17 cellular contexts compared by ENCODE assay signal in the genomic region with DNA sequence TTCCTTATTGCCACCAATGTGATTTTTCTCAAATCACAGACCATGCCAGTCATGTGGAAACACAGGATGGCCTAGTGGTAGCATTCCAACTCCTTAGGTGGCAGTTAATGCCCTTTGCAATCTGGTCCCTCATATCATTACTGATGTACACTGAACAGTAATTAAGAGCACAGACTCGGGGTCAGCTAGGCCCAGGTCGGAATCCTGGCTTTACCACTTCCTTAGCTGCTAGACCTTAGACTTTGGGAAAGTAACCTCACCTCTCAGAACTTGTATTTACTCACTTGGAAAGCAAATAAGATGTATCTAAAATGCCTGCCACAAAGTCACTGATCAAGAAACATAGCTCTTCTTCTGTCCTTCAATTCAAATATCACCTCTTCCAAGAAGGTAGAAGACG.
DNase-seq lines count a peak whose midpoint lies in the region; ATAC-seq, FAIRE-seq and TF ChIP-seq lines count a peak whose summit lies in the region.
"Had no signal": no experiment of that assay in that cellular context is flagged by ENCODE, and none has a peak within 500 bp of the region (broad histone marks: within the 10 kb centered on the region; RNA-seq: fewer than 3 reads in every experiment).

No MANE protein-coding gene starts in this region.

- H3K36me3 Mint-ChIP-seq in naive B cell = peaks cover 6 to 15% of the 10 kb centered on the region in 2 donors

- no peak overlapping the region for H2BK120ac ChIP-seq in H1 (replicated peaks; ENCODE audit: low read depth, low read length)

- H2BK5ac ChIP-seq in H1 (ENCODE audit: low read depth, low read length) = no peak overlapping the region

- H3K9me3 ChIP-seq in H1 (ENCODE audit: insufficient read depth in 2 of 2, low read depth in 1 of 2, low read length in 1 of 2) (no peaks in the 10 kb centered on the region), upper lobe of left lung (no peaks in the 10 kb centered on the region)
- H3K9me3 ChIP-seq: BLaER1 treated with 17β-estradiol and CSF1 and Interleukin-3, amounts not matched to agents 10 nM and 100 nM; Peyer's patch had no signal

- no peak overlapping the region for H3K18ac ChIP-seq in H1 (ENCODE audit: extremely low read depth, low read length)

- peak; percentile 21 for DNase-seq in NCI-H69 (lab: John Stamatoyannopoulos, UW)
- DNase-seq in H1 (ENCODE audit: low read depth in 1 of 2, low spot score in 2 of 2) = no peak
- DNase-seq in naive B cell = no peak
- DNase-seq in ACHN = no peak
- DNase-seq in upper lobe of left lung = no peak
- DNase-seq in DMS53 (lab: John Stamatoyannopoulos, UW) = no peak
- DNase-seq: Karpas-422, MM.1S, NCI-H1092 treated with DMSO at 0.1 percent for 48 hours, NCI-H510A treated with DMSO at 0.1 percent for 48 hours, Peyer's patch had no signal

- H2BK20ac ChIP-seq in H1 (ENCODE audit: low read length) = no peak overlapping the region

- no peak overlapping the region for H3K4ac ChIP-seq in H1 (replicated peaks; ENCODE audit: insufficient read length, low read depth, low read length)

- TF ChIP-seq POLR2A in H1 (IDR thresholded peaks at IDR 0.05; ENCODE audit: control extremely low read depth in 1 of 2, low read depth in 2 of 2, low read length in 2 of 2) (no peak), upper lobe of left lung (IDR thresholded peaks at IDR 0.05) (no peak)

- H2BK15ac ChIP-seq in H1 (ENCODE audit: low read length) = no peak overlapping the region

- H3K27me3 ChIP-seq in H1 (replicated peaks in 1 of 4; ENCODE audit: control insufficient read depth in 3 of 4, extremely low read depth in 1 of 4, insufficient read depth in 3 of 4, low read length in 3 of 4) (no peaks in the 10 kb centered on the region), upper lobe of left lung (no peaks in the 10 kb centered on the region)
- H3K27me3 ChIP-seq: BLaER1 treated with 17β-estradiol and CSF1 and Interleukin-3, amounts not matched to agents 10 nM and 100 nM; Peyer's patch had no signal

- no peak overlapping the region for H3K56ac ChIP-seq in H1 (replicated peaks; ENCODE audit: insufficient read length, low read depth, low read length)

- 0 out of 7 replicates have a peak, but pooled peaks cover 0 to 3% (median 1%) of the 10 kb centered on the region in 4 experiments for H3K4me1 ChIP-seq in H1 (replicated peaks in 1 of 4; ENCODE audit: control insufficient read depth in 3 of 4, insufficient read depth in 4 of 4, low read length in 3 of 4)
- H3K4me1 ChIP-seq in upper lobe of left lung = peaks cover 6 to 14% (median 8%) of the 10 kb centered on the region in 4 donors
- H3K4me1 ChIP-seq: Peyer's patch had no signal

- no peak for ATAC-seq in naive B cell (ENCODE audit: low read depth in 2 of 2)
- no peak for ATAC-seq in upper lobe of left lung (ENCODE audit: low FRiP score in 2 of 2)
- ATAC-seq in HG02970 (IDR thresholded peaks at IDR 0.05; ENCODE audit: low FRiP score, unreplicated experiment) = no peak
- ATAC-seq: HCT116, Right ventricle myocardium inferior had no signal

- 0 out of 2 replicates have a peak overlapping the region, but pooled peaks have one; percentile 10 for H2AK5ac ChIP-seq in H1 (ENCODE audit: low read depth, low read length)

- H4K20me1 ChIP-seq in H1 (replicated peaks in 1 of 2; ENCODE audit: control insufficient read depth in 1 of 2, insufficient read depth in 2 of 2, low read length in 2 of 2) = no peaks in the 10 kb centered on the region

- no peak overlapping the region for H2AFZ ChIP-seq in H1 (ENCODE audit: low read length)

- FAIRE-seq in H1 (lab: Jason Lieb, UNC) = no peak
- FAIRE-seq: GM19239 had no signal

- no peak overlapping the region for H4K8ac ChIP-seq in H1 (ENCODE audit: extremely low read depth, insufficient read depth, low read length)

- H3K4me1 Mint-ChIP-seq in naive B cell = peaks cover 30 to 40% (median 35%) of the 10 kb centered on the region in 3 donors

- H3K4me3 ChIP-seq in H1 (ENCODE audit: extremely low read depth in 1 of 4, insufficient read depth in 2 of 4, low read depth in 3 of 4, low read length in 4 of 4) = no peak overlapping the region
- no peak overlapping the region for H3K4me3 ChIP-seq in upper lobe of left lung
- H3K4me3 ChIP-seq: BLaER1 treated with 17β-estradiol and CSF1 and Interleukin-3, amounts not matched to agents 10 nM and 100 nM; Peyer's patch had no signal

- no peak overlapping the region for H3K4me2 ChIP-seq in H1 (ENCODE audit: insufficient read depth in 1 of 2, low read depth in 2 of 2, low read length in 2 of 2)

- peak overlapping the region; percentile 91 for H3K27ac ChIP-seq in C4-2B
- H3K27ac ChIP-seq in H1 (ENCODE audit: low read depth, low read length) = no peak overlapping the region
- H3K27ac ChIP-seq in upper lobe of left lung = no peak overlapping the region
- H3K27ac ChIP-seq: BLaER1 treated with 17β-estradiol and CSF1 and Interleukin-3, amounts not matched to agents 10 nM and 100 nM; Peyer's patch had no signal

- no peak overlapping the region for H4K91ac ChIP-seq in H1 (replicated peaks; ENCODE audit: insufficient read length, low read length)

- peaks cover 4% of the 10 kb centered on the region for H3K79me1 ChIP-seq in H1 (ENCODE audit: low read depth, low read length)

- H3K9ac ChIP-seq in H1 (replicated peaks in 1 of 4; ENCODE audit: extremely low read depth in 1 of 4, low read depth in 3 of 4, low read length in 3 of 4) = no peak overlapping the region
- H3K9ac ChIP-seq: BLaER1 treated with 17β-estradiol and CSF1 and Interleukin-3, amounts not matched to agents 10 nM and 100 nM had no signal

- in situ Hi-C loops in ACHN (cut with HindIII; ENCODE audit: low pct_ligation_motif_present, low pct_unique_long_range_greater_than_20kb, low sequenced_read_pairs) = no loop called here

- TF ChIP-seq RAD21 in H1 (IDR thresholded peaks at IDR 0.05 in 1 of 2, conservative IDR thresholded peaks at IDR 0.05 in 1 of 2; ENCODE audit: low read depth in 2 of 2, low read length in 2 of 2) = no peak

- H4K5ac ChIP-seq in H1 (ENCODE audit: insufficient read length, low read depth, low read length) = no peak overlapping the region

- CTCF ChIA-PET in H1 (lab: Charles Lee; ENCODE audit: partially characterized antibody) = interaction anchor here (1.1 to 2.0 kb wide), 5 partner anchors 12 to 35 kb away, joined by 3 to 7 read pairs (median 3); no protein-coding TSS in a partner anchor

- H2BK12ac ChIP-seq in H1 (ENCODE audit: low read depth, low read length) = no peak overlapping the region

- no peak for TF ChIP-seq EP300 in H1 (IDR thresholded peaks at IDR 0.05; ENCODE audit: borderline replicate concordance in 1 of 2, low read depth in 2 of 2, low read length in 2 of 2)
- TF ChIP-seq EP300 in upper lobe of left lung (IDR thresholded peaks at IDR 0.05) = no peak

- no peaks in the 10 kb centered on the region for H3K27me3 Mint-ChIP-seq in naive B cell

- H3K23me2 ChIP-seq in H1 (ENCODE audit: low read depth, low read length) = no peaks in the 10 kb centered on the region

- 84% methylated on average over 3 of the region's 3 CpGs; no CpG with 5 or more reads in 1 of the 2 experiments for WGBS in H1 (ENCODE audit: extremely low coverage in 1 of 2, insufficient coverage in 1 of 2, insufficient read length in 1 of 2, insufficient replicate concordance in 2 of 2, low coverage in 1 of 2, low lambda C conversion rate in 2 of 2, missing lambda C conversion rate in 1 of 2), 2 experiments
- 81 to 95% methylated on average over 3 of the region's 3 CpGs for WGBS in upper lobe of left lung, 2 donors

- H3K27ac Mint-ChIP-seq in naive B cell = peak overlapping the region; percentile 3 to 93 (median 31)

- H3K23ac ChIP-seq in H1 (ENCODE audit: insufficient read length) = no peak overlapping the region

- POLR2A ChIA-PET in H1 (lab: Charles Lee; ENCODE audit: partially characterized antibody) = no interaction called here

- peaks cover 0 to 27% of the 10 kb centered on the region in 2 experiments; a peak in 3 of 4 replicates for H3K79me2 ChIP-seq in H1 (ENCODE audit: control insufficient read depth in 1 of 2, insufficient read depth in 2 of 2, low read length in 2 of 2)

- no peaks in the 10 kb centered on the region for H3K9me3 Mint-ChIP-seq in naive B cell

- TF ChIP-seq CTCF in C4-2B (conservative IDR thresholded peaks at IDR 0.05) = no peak
- TF ChIP-seq CTCF in H1 (IDR thresholded peaks at IDR 0.05; ENCODE audit: control extremely low read depth in 1 of 3, insufficient read depth in 1 of 3, low read depth in 1 of 3, low read length in 3 of 3) = no peak
- TF ChIP-seq CTCF in upper lobe of left lung (IDR thresholded peaks at IDR 0.05) = no peak

- no peaks in the 10 kb centered on the region for H3K36me3 ChIP-seq in H1 (ENCODE audit: control insufficient read depth in 2 of 4, insufficient read depth in 4 of 4, low read length in 3 of 4)
- no peaks in the 10 kb centered on the region for H3K36me3 ChIP-seq in upper lobe of left lung
- H3K36me3 ChIP-seq: Peyer's patch had no signal

- no peak overlapping the region for H3K14ac ChIP-seq in H1 (ENCODE audit: insufficient read length)

- H3K4me3 Mint-ChIP-seq in naive B cell = no peak overlapping the region

TF ChIP-seq in H1, 55 proteins besides CTCF, POLR2A, EP300 and RAD21:
- TF ChIP-seq SP2 (IDR thresholded peaks at IDR 0.05; ENCODE audit: low read length) (no peak), GABPA (IDR thresholded peaks at IDR 0.05; ENCODE audit: borderline replicate concordance, insufficient read depth, low read length) (no peak), TAF1 (IDR thresholded peaks at IDR 0.05; ENCODE audit: low read depth, low read length) (no peak), HDAC2 (IDR thresholded peaks at IDR 0.05; ENCODE audit: borderline replicate concordance in 1 of 2, low read depth in 2 of 2, low read length in 2 of 2) (no peak), RXRA (IDR thresholded peaks at IDR 0.05; ENCODE audit: insufficient read depth, low read depth, low read length) (no peak)
TF ChIP-seq in H1: peak in this region for 0.
